In genomic region chr17:19284005-19284959, GRCh38 we compare ENCODE assay signal across 11 cellular contexts. TPM values are rescaled to one million over a fixed set of nuclear protein-coding genes. Genes with fewer than 3 reads are reported as not detected.
A peak's percentile ranks its signal among the peaks of the same experiment; 100 is the strongest.
DNase-seq lines count a peak whose midpoint lies in the region; ATAC-seq and TF ChIP-seq lines count a peak whose summit lies in the region.
"Had no signal": no experiment of that assay in that cellular context is flagged by ENCODE, and none has a peak within 500 bp of the region (broad histone marks: within the 10 kb centered on the region; RNA-seq: fewer than 3 reads in every experiment).

No MANE protein-coding gene starts in this region.

- WGBS in mesenchymal stem cell = 100% methylated on average over 1 of the region's 3 CpGs

- H3K4me1 Mint-ChIP-seq in T-helper 2 cell treated with Interferon-gamma antibody and Interleukin-4, amounts not matched to agents 5 μg/mL and 100 μg/mL, for 36 hours (ENCODE audit: low read depth) = peaks cover 29% of the 10 kb centered on the region
- peaks cover 6 to 11% of the 10 kb centered on the region in 2 donors for H3K4me1 Mint-ChIP-seq in natural killer cell

- H3K4me1 ChIP-seq in mesenchymal stem cell (ENCODE audit: control insufficient read depth, insufficient read depth, low read depth, low read length) = peaks cover 31% of the 10 kb centered on the region

- H3K9me3 ChIP-seq in mesenchymal stem cell (ENCODE audit: control insufficient read depth, low read length) = no peaks in the 10 kb centered on the region
- H3K9me3 ChIP-seq: neutrophil, SJSA1 had no signal

- H3K23ac ChIP-seq in mesenchymal stem cell (ENCODE audit: low read length in 2 of 2) = no peak overlapping the region

- peak; percentile 62 for ATAC-seq in GM21723 (IDR thresholded peaks at IDR 0.05; ENCODE audit: unreplicated experiment)
- ATAC-seq in natural killer cell = peak in 1 of 3 donors; percentile 38
- no peak for ATAC-seq in GM18907 (IDR thresholded peaks at IDR 0.05; ENCODE audit: unreplicated experiment)

- H3K36me3 Mint-ChIP-seq in T-helper 2 cell treated with Interferon-gamma antibody and Interleukin-4, amounts not matched to agents 5 μg/mL and 100 μg/mL, for 36 hours (ENCODE audit: low read depth) = peaks cover 4% of the 10 kb centered on the region
- H3K36me3 Mint-ChIP-seq in natural killer cell = no peaks in the 10 kb centered on the region

- DNase-seq in GM13976 (ENCODE audit: low spot score) (peak; percentile 79), natural killer cell (no peak), mesenchymal stem cell (no peak), G401 (ENCODE audit: low spot score) (no peak), NCI-H1092 (lab: John Stamatoyannopoulos, UW) (no peak)
- DNase-seq in T-helper 2 cell treated with Interferon-gamma antibody and Interleukin-4, amounts not matched to agents 5 μg/mL and 100 μg/mL, for 36 hours (ENCODE audit: low spot score) = peak; percentile 14

- in situ Hi-C loops in GM13976 (cut with MboI; ENCODE audit: low sequenced_read_pairs, unreplicated experiment) (no loop called here), G401 (cut with HindIII; ENCODE audit: low sequenced_read_pairs) (no loop called here)

- TF ChIP-seq CTCF in GM13976 (IDR thresholded peaks at IDR 0.05; ENCODE audit: borderline replicate concordance, control extremely low read depth, extremely low read depth, insufficient read depth, missing control alignments) (no peak), natural killer cell (IDR thresholded peaks at IDR 0.05) (no peak)

- H3K9me3 Mint-ChIP-seq in T-helper 2 cell treated with Interferon-gamma antibody and Interleukin-4, amounts not matched to agents 5 μg/mL and 100 μg/mL, for 36 hours = no peaks in the 10 kb centered on the region
- H3K9me3 Mint-ChIP-seq in natural killer cell = no peaks in the 10 kb centered on the region

- H2BK120ac ChIP-seq in mesenchymal stem cell (ENCODE audit: low read depth, low read length) = no peak overlapping the region

- H3K4me2 ChIP-seq in mesenchymal stem cell (ENCODE audit: low read length, poor library complexity, severe bottlenecking) = no peak overlapping the region

- H4K91ac ChIP-seq in mesenchymal stem cell (ENCODE audit: low read length) = no peak overlapping the region

- intact Hi-C loops in natural killer cell (cut with micrococcal nuclease) = no loop called here

- no peak overlapping the region for H2BK12ac ChIP-seq in mesenchymal stem cell (ENCODE audit: low read length in 2 of 2)

- H4K8ac ChIP-seq in mesenchymal stem cell (ENCODE audit: low read length) = no peak overlapping the region

- peaks cover 34 to 51% of the 10 kb centered on the region in 2 experiments for H3K36me3 ChIP-seq in mesenchymal stem cell (ENCODE audit: control insufficient read depth in 1 of 2, insufficient read depth in 2 of 2, low read depth in 1 of 2, low read length in 2 of 2)
- H3K36me3 ChIP-seq: neutrophil had no signal

- H3K14ac ChIP-seq in mesenchymal stem cell (ENCODE audit: low read length in 2 of 2) = no peak overlapping the region

- H3K4me3 Mint-ChIP-seq in T-helper 2 cell treated with Interferon-gamma antibody and Interleukin-4, amounts not matched to agents 5 μg/mL and 100 μg/mL, for 36 hours = peak overlapping the region; percentile 63
- no peak overlapping the region for H3K4me3 Mint-ChIP-seq in natural killer cell

- no peak overlapping the region for H2BK15ac ChIP-seq in mesenchymal stem cell (ENCODE audit: low read depth, poor library complexity, severe bottlenecking)

- H3K27me3 ChIP-seq in mesenchymal stem cell (ENCODE audit: control insufficient read depth in 1 of 2, insufficient read depth in 1 of 2, low read length in 2 of 2) = no peaks in the 10 kb centered on the region
- H3K27me3 ChIP-seq: neutrophil, SJSA1 had no signal

- H3K4ac ChIP-seq in mesenchymal stem cell (ENCODE audit: low read depth in 1 of 2, low read length in 2 of 2) = no peak overlapping the region

- no peak overlapping the region for H2AFZ ChIP-seq in mesenchymal stem cell (ENCODE audit: low read depth, low read length)

- H3K79me1 ChIP-seq in mesenchymal stem cell (replicated peaks; ENCODE audit: low read length, poor library complexity, severe bottlenecking) = peaks cover 46% of the 10 kb centered on the region

- H3K4me3 ChIP-seq in mesenchymal stem cell (ENCODE audit: insufficient read depth in 1 of 2, low read depth in 1 of 2, low read length in 2 of 2) = no peak overlapping the region
- H3K4me3 ChIP-seq: SJSA1 had no signal

- H3K18ac ChIP-seq in mesenchymal stem cell (ENCODE audit: low read depth in 1 of 2, low read length in 2 of 2) = no peak overlapping the region

- no peak overlapping the region for H3K9ac ChIP-seq in mesenchymal stem cell (ENCODE audit: low read length)

- H3K27me3 Mint-ChIP-seq in T-helper 2 cell treated with Interferon-gamma antibody and Interleukin-4, amounts not matched to agents 5 μg/mL and 100 μg/mL, for 36 hours (ENCODE audit: low read depth) = no peaks in the 10 kb centered on the region
- peaks cover 0 to 8% of the 10 kb centered on the region in 2 donors for H3K27me3 Mint-ChIP-seq in natural killer cell (ENCODE audit: low read depth in 2 of 2)

- no peak overlapping the region for H2BK5ac ChIP-seq in mesenchymal stem cell (ENCODE audit: low read depth, low read length, poor library complexity, severe bottlenecking)

- H2AK5ac ChIP-seq in mesenchymal stem cell (ENCODE audit: low read length, severe bottlenecking) = no peak overlapping the region

- peak overlapping the region; percentile 90 for H3K27ac Mint-ChIP-seq in T-helper 2 cell treated with Interferon-gamma antibody and Interleukin-4, amounts not matched to agents 5 μg/mL and 100 μg/mL, for 36 hours
- H3K27ac Mint-ChIP-seq in natural killer cell = peak overlapping the region; percentile 61 to 69

- no peak overlapping the region for H3K27ac ChIP-seq in mesenchymal stem cell (ENCODE audit: low read length, poor library complexity, severe bottlenecking)
- H3K27ac ChIP-seq: HL-60, neutrophil, SJSA1 had no signal

RNA-seq across cellular contexts. Expression of gene EPN2, which starts 47.1 kb away (rescaled TPM):
- 10 to 100 TPM in 1 of 3 donors, 1 to 10 TPM in 2; 2.0 to 13.8 (median 4.9) TPM for total RNA-seq in natural killer cell
- 41.2 TPM for polyA plus RNA-seq in mesenchymal stem cell (2013, experiment 1 of 2)
- polyA plus RNA-seq in mesenchymal stem cell (2013, experiment 2 of 2) = 41.9 TPM
- 18.8 and 20.8 TPM in 2 replicates for total RNA-seq in G401 (2014; rRNA removed; shearing (Covaris generic))

Comparison
In these comparisons a context has a peak if more than half of its experiments do, and no peak if none do; other contexts are left out.
1. DNase-seq: peak in GM13976 (single experiment) and T-helper 2 cell treated with Interferon-gamma antibody and Interleukin-4, amounts not matched to agents 5 μg/mL and 100 μg/mL, for 36 hours (single experiment); none in natural killer cell (single experiment), mesenchymal stem cell (single experiment), G401 (single experiment) and NCI-H1092 (single experiment).